In genomic region chr18:49630246-49630699, GRCh38 we compare ENCODE assay signal across 1 cellular context.
TF ChIP-seq lines count a peak whose summit lies in the region.

No MANE protein-coding gene starts in this region.

TF ChIP-seq in HepG2, 621 proteins besides CTCF, POLR2A, EP300 and RAD21 (continued from another document):
- TF ChIP-seq ZNF609 (CRISPR knock-in tag; IDR thresholded peaks at IDR 0.05; ENCODE audit: borderline replicate concordance) (peak; percentile 49; the same call in 1 of the 2 replicates), SP4 (CRISPR knock-in tag; IDR thresholded peaks at IDR 0.05) (no peak), RXRB (CRISPR knock-in tag; IDR thresholded peaks at IDR 0.05; ENCODE audit: borderline replicate concordance) (peak; percentile 84), HIC2 (CRISPR knock-in tag; IDR thresholded peaks at IDR 0.05; ENCODE audit: low read depth) (peak; percentile 93), ARID5B (CRISPR knock-in tag; IDR thresholded peaks at IDR 0.05) (peak; percentile 76), ZNF343 (CRISPR knock-in tag; IDR thresholded peaks at IDR 0.05) (no peak), ZNF292 (CRISPR knock-in tag; IDR thresholded peaks at IDR 0.05; ENCODE audit: borderline replicate concordance, low read depth) (peak; percentile 87; the same call in 1 of the 2 replicates), ZNF263 (CRISPR knock-in tag; IDR thresholded peaks at IDR 0.05) (no peak), ATF5 (CRISPR knock-in tag; IDR thresholded peaks at IDR 0.05; ENCODE audit: low read depth) (no peak), SOX13 (IDR thresholded peaks at IDR 0.05) (no peak; the same call in 1 of the 2 replicates), SOX13 (CRISPR knock-in tag; conservative IDR thresholded peaks at IDR 0.05 in 1 of 2, IDR thresholded peaks at IDR 0.05 in 1 of 2) (peak in 1 of 2 experiments; percentile 82; a peak in 2 of 4 replicates), ZNF768 (CRISPR knock-in tag; IDR thresholded peaks at IDR 0.05) (no peak), MIER3 (CRISPR knock-in tag; IDR thresholded peaks at IDR 0.05; ENCODE audit: borderline replicate concordance) (peak; percentile 46; the same call in 1 of the 2 replicates), HOXD1 (CRISPR knock-in tag; IDR thresholded peaks at IDR 0.05) (0 out of 2 replicates have a peak, but pooled peaks have one; percentile 19), TGIF2 (CRISPR knock-in tag; IDR thresholded peaks at IDR 0.05) (0 out of 2 replicates have a peak, but pooled peaks have one; percentile 39), SMC3 (IDR thresholded peaks at IDR 0.05; ENCODE audit: low read length) (peak; percentile 34; the same call in 1 of the 2 replicates), KLF16 (CRISPR knock-in tag; IDR thresholded peaks at IDR 0.05) (no peak), NFRKB (IDR thresholded peaks at IDR 0.05) (no peak), SPEN (CRISPR knock-in tag; IDR thresholded peaks at IDR 0.05; ENCODE audit: low read depth) (peak; percentile 54; the same call in 1 of the 2 replicates), MYNN (CRISPR knock-in tag; IDR thresholded peaks at IDR 0.05; ENCODE audit: low read depth) (no peak), STAT5B (CRISPR knock-in tag; IDR thresholded peaks at IDR 0.05) (no peak), REXO4 (CRISPR knock-in tag; IDR thresholded peaks at IDR 0.05; ENCODE audit: borderline replicate concordance) (no peak)
